17 cellular contexts compared by ENCODE assay signal in the genomic region with DNA sequence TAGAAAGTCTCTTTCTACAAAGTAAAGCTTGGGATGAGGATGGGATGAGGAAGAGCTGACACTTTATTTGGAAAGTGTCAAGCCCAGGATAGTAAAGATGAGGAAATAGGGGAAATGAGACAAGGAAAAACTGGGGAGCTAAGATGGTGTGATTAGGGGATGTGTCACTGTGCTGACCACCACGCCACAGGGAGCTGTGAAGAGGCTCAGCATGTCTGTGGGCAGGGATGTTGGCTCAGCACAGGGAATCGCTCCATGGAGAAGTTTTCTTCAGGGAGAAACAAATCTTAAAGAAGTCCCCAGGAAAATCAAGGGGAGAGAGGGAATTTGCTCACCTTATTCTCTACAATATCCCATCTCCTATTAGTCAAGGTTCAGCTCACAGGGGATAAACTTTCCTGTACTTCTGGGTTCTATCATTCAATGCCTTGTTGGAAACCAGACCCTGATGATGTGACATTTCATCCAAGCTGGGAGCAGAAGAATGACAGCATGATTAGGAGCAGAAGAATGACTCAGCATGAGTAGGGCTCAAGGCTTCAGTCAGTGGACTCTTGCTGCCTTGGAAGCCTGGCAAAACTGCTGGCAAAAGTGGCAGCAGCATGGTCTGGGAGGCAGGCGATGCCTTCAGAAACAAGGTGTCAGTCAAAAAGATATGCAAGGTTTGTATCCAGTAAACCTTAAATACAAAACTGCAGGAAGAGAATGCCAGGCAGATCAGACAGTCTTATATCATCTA. TPM values are rescaled to one million over a fixed set of nuclear protein-coding genes. Genes with fewer than 3 reads are reported as not detected.
DNase-seq lines count a peak whose midpoint lies in the region; ATAC-seq, FAIRE-seq and TF ChIP-seq lines count a peak whose summit lies in the region.
"Had no signal": no experiment of that assay in that cellular context is flagged by ENCODE, and none has a peak within 500 bp of the region (broad histone marks: within the 10 kb centered on the region; RNA-seq: fewer than 3 reads in every experiment).

No MANE protein-coding gene starts in this region.

- no peak overlapping the region for H3K4ac ChIP-seq in mesendoderm (ENCODE audit: low read depth, low read length)

- POLR2A ChIA-PET in PC-3 (lab: Charles Lee; ENCODE audit: unreplicated experiment): no interaction called here
- POLR2A ChIA-PET in OCI-LY7 (lab: Charles Lee): interaction anchor here (0.5 kb wide), 1 partner anchor 1676 kb away, joined by 3 read pairs; no protein-coding TSS in a partner anchor

- H3K23ac ChIP-seq in mesendoderm (ENCODE audit: low read length): no peak overlapping the region

- no peak overlapping the region for H2BK120ac ChIP-seq in mesendoderm (ENCODE audit: low read depth, low read length)

- no peaks in the 10 kb centered on the region; the same call in 1 of the 2 replicates for H3K4me1 ChIP-seq in PC-3 (ENCODE audit: insufficient read depth, low read length)
- H3K4me1 ChIP-seq in mesendoderm (ENCODE audit: control insufficient read depth, low read depth, low read length): peaks cover 2% of the 10 kb centered on the region
- H3K4me1 ChIP-seq in OCI-LY7 (ENCODE audit: insufficient read depth, low read length, poor library complexity, severe bottlenecking): no peaks in the 10 kb centered on the region

- CTCF ChIA-PET in PC-3 (lab: Charles Lee): no interaction called here
- CTCF ChIA-PET in OCI-LY7 (lab: Charles Lee; ENCODE audit: unreplicated experiment): no interaction called here

- H3K36me3 ChIP-seq in PC-3 (ENCODE audit: low read depth, low read length): no peaks in the 10 kb centered on the region
- no peaks in the 10 kb centered on the region for H3K36me3 ChIP-seq in mesendoderm (ENCODE audit: control insufficient read depth, insufficient read depth, low read length)
- no peaks in the 10 kb centered on the region for H3K36me3 ChIP-seq in OCI-LY7 (ENCODE audit: insufficient read depth, low read length)

- H4K8ac ChIP-seq in mesendoderm (ENCODE audit: low read depth, low read length): no peak overlapping the region

- no peaks in the 10 kb centered on the region for H3K27me3 ChIP-seq in PC-3 (ENCODE audit: low read length)
- H3K27me3 ChIP-seq in mesendoderm (ENCODE audit: insufficient read depth, low read length, poor library complexity): no peaks in the 10 kb centered on the region

- ATAC-seq in PC-3 (no peak), HG02588 (IDR thresholded peaks at IDR 0.05; ENCODE audit: unreplicated experiment) (no peak)

- H3K4me2 ChIP-seq in PC-3 (ENCODE audit: low read length) (no peak overlapping the region), mesendoderm (ENCODE audit: low read length) (no peak overlapping the region), OCI-LY7 (ENCODE audit: low read length) (no peak overlapping the region)

- FAIRE-seq in H54 (lab: Jason Lieb, UNC): no peak

- no peak overlapping the region for H2AK5ac ChIP-seq in mesendoderm (ENCODE audit: low read length)

- H3K18ac ChIP-seq in mesendoderm (ENCODE audit: low read length): no peak overlapping the region

- intact Hi-C loops in PC-3 (cut with micrococcal nuclease): no loop called here
- intact Hi-C loops in OCI-LY7 (cut with micrococcal nuclease; ENCODE audit: unreplicated experiment): no loop called here

- DNase-seq in ELR (ENCODE audit: low read depth) (peak; percentile 40), PC-3 (peak; percentile 13), fibroblast of gingiva (ENCODE audit: low read depth) (peak; percentile 50), mesendoderm (peak; percentile 27), H54 (ENCODE audit: insufficient read length, low spot score) (no peak), OCI-LY7 (ENCODE audit: low spot score) (no peak)
- DNase-seq in stimulated activated CD4-positive, alpha-beta T cell treated with anti-CD3 and anti-CD28 coated beads, Interleukin-1b, Interleukin-23, amount 100 ng/mL, for 48 hours: no peak
- DNase-seq: activated naive CD4-positive, alpha-beta T cell treated with anti-CD3 and anti-CD28 coated beads, Interleukin-2, amount 50 U/mL, for 16 hours; CD4-positive, CD25-positive, alpha-beta regulatory T cell; cortex of kidney; immature natural killer cell; Kasumi-1; NCI-H2029; NCI-H748 treated with DMSO at 0.1 percent for 48 hours; SIG-M5; stimulated activated CD4-positive, alpha-beta T cell treated with anti-CD3 and anti-CD28 coated beads, Interleukin-4, amount 100 ng/mL, for 1 hour had no signal

- no peaks in the 10 kb centered on the region for H3K79me2 ChIP-seq in PC-3 (ENCODE audit: low read length)
- no peaks in the 10 kb centered on the region for H3K79me2 ChIP-seq in mesendoderm (ENCODE audit: control insufficient read depth, insufficient read depth, low read length)
- no peaks in the 10 kb centered on the region for H3K79me2 ChIP-seq in OCI-LY7 (ENCODE audit: insufficient read depth, low read depth, low read length)

- no peak overlapping the region for H2BK15ac ChIP-seq in mesendoderm (replicated peaks; ENCODE audit: low read depth)

- no peak overlapping the region for H3K56ac ChIP-seq in mesendoderm (ENCODE audit: low read length)

- BruUV-seq in PC-3 (replicated peaks; lab: Mats Ljungman, UMichigan): no TSS peak
- BruUV-seq in OCI-LY7 (replicated peaks; lab: Mats Ljungman, UMichigan): no TSS peak

- peak overlapping the region; percentile 72 for H2BK5ac ChIP-seq in mesendoderm (ENCODE audit: low read length)

- TF ChIP-seq CTCF in PC-3 (conservative IDR thresholded peaks at IDR 0.05; ENCODE audit: low read depth, low read length) (no peak), OCI-LY7 (conservative IDR thresholded peaks at IDR 0.05; ENCODE audit: low read length) (no peak)

- no peak for TF ChIP-seq POLR2A in H54 (IDR thresholded peaks at IDR 0.05; ENCODE audit: low read depth, low read length)

- H3K9me3 ChIP-seq in PC-3 (ENCODE audit: low read length) (no peaks in the 10 kb centered on the region), OCI-LY7 (ENCODE audit: low read length) (no peaks in the 10 kb centered on the region)

- H3K9me2 ChIP-seq in PC-3 (replicated peaks; ENCODE audit: low read length) (no peaks in the 10 kb centered on the region), OCI-LY7 (ENCODE audit: insufficient read depth, low read length) (no peaks in the 10 kb centered on the region)

- no CpG with 5 or more reads among the region's 3 CpGs for WGBS in mesendoderm (ENCODE audit: extremely low coverage, insufficient coverage, low lambda C conversion rate)

- H4K5ac ChIP-seq in mesendoderm (ENCODE audit: low read length): no peak overlapping the region

- H2AFZ ChIP-seq in PC-3 (ENCODE audit: low read length) (no peak overlapping the region), OCI-LY7 (ENCODE audit: low read length) (no peak overlapping the region)

- H3K4me3 ChIP-seq in PC-3 (ENCODE audit: low read length) (no peak overlapping the region), mesendoderm (ENCODE audit: low read length) (no peak overlapping the region), OCI-LY7 (ENCODE audit: low read depth, low read length, poor library complexity, severe bottlenecking) (no peak overlapping the region)

- no peaks in the 10 kb centered on the region for H4K20me1 ChIP-seq in PC-3 (ENCODE audit: low read length)
- H4K20me1 ChIP-seq in OCI-LY7 (ENCODE audit: insufficient read depth, low read length): no peaks in the 10 kb centered on the region

- H3K27ac ChIP-seq in PC-3 (ENCODE audit: low read length) (no peak overlapping the region), mesendoderm (ENCODE audit: low read depth, low read length) (no peak overlapping the region), OCI-LY7 (ENCODE audit: low read depth, low read length, poor library complexity, severe bottlenecking) (no peak overlapping the region)

- H3K9ac ChIP-seq in PC-3 (ENCODE audit: low read length): no peak overlapping the region
- H3K9ac ChIP-seq in mesendoderm (ENCODE audit: low read length): no peak overlapping the region

- no peaks in the 10 kb centered on the region for H3F3A ChIP-seq in PC-3 (ENCODE audit: low read length, unreplicated experiment)

- no peaks in the 10 kb centered on the region for H3K79me1 ChIP-seq in mesendoderm (ENCODE audit: low read length)

RNA-seq across cellular contexts. Expression of a gene that starts 4.9 kb away (rescaled TPM):
- total RNA-seq in PC-3 (2014; rRNA removed) (not detected in 2 replicates), OCI-LY7 (2022) (not detected in 2 replicates)
- polyA plus RNA-seq in mesendoderm (2013, experiment 1 of 2): not detected
- polyA plus RNA-seq in mesendoderm (2013, experiment 2 of 2): not detected
- not detected in 2 replicates for total RNA-seq in OCI-LY7 (2014; rRNA removed; shearing (Covaris generic))
- total RNA-seq: CD4-positive, CD25-positive, alpha-beta regulatory T cell had no signal
- polyA plus RNA-seq: CD4-positive, CD25-positive, alpha-beta regulatory T cell; immature natural killer cell had no signal

RNA-seq across cellular contexts. Expression of a gene that starts 57.2 kb away (rescaled TPM):
- total RNA-seq in PC-3 (2014; rRNA removed) (14.3 and 16.5 TPM in 2 replicates), OCI-LY7 (2022) (6.3 and 7.7 TPM in 2 replicates)
- polyA plus RNA-seq in mesendoderm (2013, experiment 1 of 2): 20.7 TPM
- polyA plus RNA-seq in mesendoderm (2013, experiment 2 of 2): 20.4 TPM
- total RNA-seq in OCI-LY7 (2014; rRNA removed; shearing (Covaris generic)): 9.9 and 14.6 TPM in 2 replicates

Comparison
In these comparisons a context has a peak if more than half of its experiments do, and no peak if none do; other contexts are left out.
1. DNase-seq: peak in ELR (single experiment), PC-3 (single experiment), fibroblast of gingiva (single experiment) and mesendoderm (single experiment); none in H54 (single experiment), OCI-LY7 (single experiment) and stimulated activated CD4-positive, alpha-beta T cell treated with anti-CD3 and anti-CD28 coated beads, Interleukin-1b, Interleukin-23, amount 100 ng/mL, for 48 hours (single experiment).